Comparison of ENCODE assay signal across 20 cellular contexts in the genomic region with DNA sequence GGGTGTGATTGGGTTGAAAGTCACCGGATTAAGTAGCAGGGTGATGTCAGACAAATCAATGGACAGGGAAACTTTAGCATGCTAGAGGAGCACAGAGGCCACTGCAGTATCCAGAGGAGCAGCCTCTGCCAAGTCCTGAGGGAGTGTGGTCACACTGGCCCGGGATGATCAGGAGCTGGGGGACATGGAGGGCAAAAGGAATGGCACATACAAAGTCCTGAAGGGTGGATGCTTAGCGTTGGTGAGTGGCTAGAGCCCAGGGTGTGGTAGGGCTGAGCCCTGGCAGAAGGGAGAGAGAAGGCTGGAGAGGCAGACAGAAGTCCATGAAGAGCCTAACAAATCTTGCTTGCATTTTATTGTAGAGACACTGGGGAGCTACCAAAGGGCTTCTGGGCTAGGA. TPM values are rescaled to one million over a fixed set of nuclear protein-coding genes. Genes with fewer than 3 reads are reported as not detected.
DNase-seq lines count a peak whose midpoint lies in the region; ATAC-seq lines count a peak whose summit lies in the region.
"Had no signal": no experiment of that assay in that cellular context is flagged by ENCODE, and none has a peak within 500 bp of the region (broad histone marks: within the 10 kb centered on the region; RNA-seq: fewer than 3 reads in every experiment).

No MANE protein-coding gene starts in this region.

- intact Hi-C loops in aorta (cut with DNase I) = no loop called here

- peak overlapping the region; percentile 35 to 78 for H3K27ac Mint-ChIP-seq in stimulated activated naive CD8-positive, alpha-beta T cell treated with anti-CD3 and anti-CD28 coated beads, Interleukin-15, amount 100 ng/mL, for 72 hours
- H3K27ac Mint-ChIP-seq in activated T-helper 17 cell treated with anti-CD3 and anti-CD28 coated beads, Interleukin-2, amount 50 U/mL, for 72 hours = peak overlapping the region; percentile 24
- H3K27ac Mint-ChIP-seq in memory B cell = peak overlapping the region; percentile 16
- H3K27ac Mint-ChIP-seq: CD8-positive, alpha-beta memory T cell had no signal

- DNase-seq in stimulated activated naive CD8-positive, alpha-beta T cell treated with anti-CD3 and anti-CD28 coated beads, Interleukin-15, amount 100 ng/mL, for 72 hours = no peak
- DNase-seq in stimulated activated naive CD8-positive, alpha-beta T cell treated with anti-CD3 and anti-CD28 coated beads, Interleukin-15, Interleukin-2, amounts not matched to agents 100 U/mL and 50 U/mL, for 24 hours = no peak
- DNase-seq in memory B cell (ENCODE audit: low spot score in 2 of 2) = no peak
- no peak for DNase-seq in stimulated activated CD4-positive, alpha-beta T cell treated with anti-CD3 and anti-CD28 coated beads, Interleukin-1b, Interleukin-23, amount 100 ng/mL, for 48 hours
- DNase-seq in aorta = no peak
- DNase-seq: C1 segment of cervical spinal cord; Calu3; CD8-positive, alpha-beta memory T cell; DMS153; MG63; NCI-H1048; NCI-H1417 treated with DMSO at 0.1 percent for 48 hours; NCI-H187; NCI-H446 treated with DMSO at 0.1 percent for 48 hours; NCI-H526 treated with DMSO at 0.1 percent for 48 hours; SHP77 treated with DMSO at 0.1 percent for 48 hours had no signal

- H3K27me3 Mint-ChIP-seq in stimulated activated naive CD8-positive, alpha-beta T cell treated with anti-CD3 and anti-CD28 coated beads, Interleukin-15, amount 100 ng/mL, for 72 hours = no peaks in the 10 kb centered on the region
- H3K27me3 Mint-ChIP-seq in activated T-helper 17 cell treated with anti-CD3 and anti-CD28 coated beads, Interleukin-2, amount 50 U/mL, for 72 hours = no peaks in the 10 kb centered on the region
- H3K27me3 Mint-ChIP-seq in memory B cell = no peaks in the 10 kb centered on the region
- H3K27me3 Mint-ChIP-seq: CD8-positive, alpha-beta memory T cell had no signal

- no peak overlapping the region for H3K4me3 ChIP-seq in aorta (ENCODE audit: low read length in 2 of 2)
- H3K4me3 ChIP-seq: K562, MG63, SK-N-MC had no signal

- H3K4me1 Mint-ChIP-seq in stimulated activated naive CD8-positive, alpha-beta T cell treated with anti-CD3 and anti-CD28 coated beads, Interleukin-15, amount 100 ng/mL, for 72 hours = no peaks in the 10 kb centered on the region
- H3K4me1 Mint-ChIP-seq in activated T-helper 17 cell treated with anti-CD3 and anti-CD28 coated beads, Interleukin-2, amount 50 U/mL, for 72 hours = no peaks in the 10 kb centered on the region
- H3K4me1 Mint-ChIP-seq in memory B cell = peaks cover 5% of the 10 kb centered on the region
- H3K4me1 Mint-ChIP-seq: CD8-positive, alpha-beta memory T cell had no signal

- no peaks in the 10 kb centered on the region for H3K9me3 ChIP-seq in aorta (ENCODE audit: control insufficient read depth, low read length)
- H3K9me3 ChIP-seq: MG63 had no signal

- no peak overlapping the region for H3K27ac ChIP-seq in aorta (ENCODE audit: low read depth in 1 of 2, low read length in 2 of 2)
- H3K27ac ChIP-seq: SK-N-MC had no signal

- H3K4me3 Mint-ChIP-seq in stimulated activated naive CD8-positive, alpha-beta T cell treated with anti-CD3 and anti-CD28 coated beads, Interleukin-15, amount 100 ng/mL, for 72 hours = no peak overlapping the region
- H3K4me3 Mint-ChIP-seq in activated T-helper 17 cell treated with anti-CD3 and anti-CD28 coated beads, Interleukin-2, amount 50 U/mL, for 72 hours = no peak overlapping the region
- H3K4me3 Mint-ChIP-seq in memory B cell = no peak overlapping the region
- H3K4me3 Mint-ChIP-seq: CD8-positive, alpha-beta memory T cell had no signal

- peaks cover 0 to 2% of the 10 kb centered on the region in 2 donors for H3K36me3 ChIP-seq in aorta (ENCODE audit: control insufficient read depth in 1 of 2, insufficient read depth in 2 of 2, low read length in 1 of 2)
- H3K36me3 ChIP-seq: MG63 had no signal

- peaks cover 31% of the 10 kb centered on the region for H3K36me3 Mint-ChIP-seq in activated T-helper 17 cell treated with anti-CD3 and anti-CD28 coated beads, Interleukin-2, amount 50 U/mL, for 72 hours (ENCODE audit: low read depth)
- peaks cover 25% of the 10 kb centered on the region for H3K36me3 Mint-ChIP-seq in memory B cell

- H3K4me1 ChIP-seq in aorta (ENCODE audit: control insufficient read depth in 1 of 2, insufficient read depth in 2 of 2, low read length in 2 of 2) = no peaks in the 10 kb centered on the region

- 87 to 92% methylated on average over 3 of the region's 3 CpGs for WGBS in aorta, 2 donors

- no peaks in the 10 kb centered on the region for H3K9me3 Mint-ChIP-seq in stimulated activated naive CD8-positive, alpha-beta T cell treated with anti-CD3 and anti-CD28 coated beads, Interleukin-15, amount 100 ng/mL, for 72 hours
- H3K9me3 Mint-ChIP-seq in activated T-helper 17 cell treated with anti-CD3 and anti-CD28 coated beads, Interleukin-2, amount 50 U/mL, for 72 hours = no peaks in the 10 kb centered on the region
- peaks cover 2% of the 10 kb centered on the region for H3K9me3 Mint-ChIP-seq in memory B cell
- H3K9me3 Mint-ChIP-seq: CD8-positive, alpha-beta memory T cell had no signal

- no peak for ATAC-seq in stimulated activated naive CD8-positive, alpha-beta T cell treated with anti-CD3 and anti-CD28 coated beads, Interleukin-15, amount 100 ng/mL, for 72 hours
- ATAC-seq in stimulated activated naive CD8-positive, alpha-beta T cell treated with anti-CD3 and anti-CD28 coated beads, Interleukin-15, Interleukin-2, amounts not matched to agents 100 U/mL and 50 U/mL, for 24 hours = no peak
- ATAC-seq in activated T-helper 17 cell treated with anti-CD3 and anti-CD28 coated beads, Interleukin-2, amount 50 U/mL, for 72 hours (replicated peaks) = no peak
- ATAC-seq in memory B cell (ENCODE audit: low read depth) (no peak), HG02571 (IDR thresholded peaks at IDR 0.05; ENCODE audit: unreplicated experiment) (no peak), aorta (ENCODE audit: low FRiP score) (no peak)
- ATAC-seq: K562 had no signal

- no peaks in the 10 kb centered on the region for H3K27me3 ChIP-seq in aorta (ENCODE audit: control insufficient read depth in 1 of 2, insufficient read depth in 2 of 2, low read length in 1 of 2)
- H3K27me3 ChIP-seq: MG63 had no signal

RNA-seq across cellular contexts. Expression of gene RHBDD1, which starts 58.9 kb away (rescaled TPM):
- total RNA-seq in activated T-helper 17 cell treated with anti-CD3 and anti-CD28 coated beads, Interleukin-2, amount 50 U/mL, for 72 hours = 10 to 100 TPM; 35.5 to 57.1 TPM
- total RNA-seq in aorta = 10 to 100 TPM; 35.6 to 39.2 TPM
- 1 to 10 TPM; 6.0 to 8.4 TPM for polyA plus RNA-seq in aorta
